In genomic region chr20:46060301-46060881, GRCh38 we compare ENCODE assay signal across 8 cellular contexts. TPM values are rescaled to one million over a fixed set of nuclear protein-coding genes. Genes with fewer than 3 reads are reported as not detected.
DNase-seq lines count a peak whose midpoint lies in the region; ATAC-seq lines count a peak whose summit lies in the region.

No MANE protein-coding gene starts in this region.

- peak; percentile 12 for ATAC-seq in activated T-helper 17 cell treated with anti-CD3 and anti-CD28 coated beads, Interleukin-2, amount 50 U/mL, for 72 hours (replicated peaks)
- ATAC-seq in memory B cell (ENCODE audit: low read depth), result peak; percentile 41
- no peak for ATAC-seq in HG02571 (IDR thresholded peaks at IDR 0.05; ENCODE audit: unreplicated experiment)
- ATAC-seq in HG03108 (IDR thresholded peaks at IDR 0.05; ENCODE audit: unreplicated experiment), result no peak
- no peak for ATAC-seq in GM19467 (IDR thresholded peaks at IDR 0.05; ENCODE audit: unreplicated experiment)

- H3K27ac Mint-ChIP-seq in activated T-helper 17 cell treated with anti-CD3 and anti-CD28 coated beads, Interleukin-2, amount 50 U/mL, for 72 hours, result peak overlapping the region; percentile 82
- H3K27ac Mint-ChIP-seq in memory B cell, result peak overlapping the region; percentile 21

- DNase-seq in GF-D8 (lab: John Stamatoyannopoulos, UW), result peak; percentile 4
- DNase-seq in NCI-H1436 treated with DMSO at 0.1 percent for 48 hours (lab: John Stamatoyannopoulos, UW), result peak; percentile 19
- DNase-seq in memory B cell (ENCODE audit: low spot score in 2 of 2), result no peak
- no peak for DNase-seq in NCI-H524 treated with DMSO at 0.1 percent for 48 hours (lab: John Stamatoyannopoulos, UW)

- peaks cover 46% of the 10 kb centered on the region for H3K4me1 Mint-ChIP-seq in activated T-helper 17 cell treated with anti-CD3 and anti-CD28 coated beads, Interleukin-2, amount 50 U/mL, for 72 hours
- H3K4me1 Mint-ChIP-seq in memory B cell, result peaks cover 26% of the 10 kb centered on the region

- H3K9me3 Mint-ChIP-seq in activated T-helper 17 cell treated with anti-CD3 and anti-CD28 coated beads, Interleukin-2, amount 50 U/mL, for 72 hours, result no peaks in the 10 kb centered on the region
- H3K9me3 Mint-ChIP-seq in memory B cell, result no peaks in the 10 kb centered on the region

- peaks cover 4% of the 10 kb centered on the region for H3K27me3 Mint-ChIP-seq in activated T-helper 17 cell treated with anti-CD3 and anti-CD28 coated beads, Interleukin-2, amount 50 U/mL, for 72 hours
- peaks cover 10% of the 10 kb centered on the region for H3K27me3 Mint-ChIP-seq in memory B cell

- H3K4me3 Mint-ChIP-seq in activated T-helper 17 cell treated with anti-CD3 and anti-CD28 coated beads, Interleukin-2, amount 50 U/mL, for 72 hours, result peak overlapping the region; percentile 50
- peak overlapping the region; percentile 48 for H3K4me3 Mint-ChIP-seq in memory B cell

- peaks cover 62% of the 10 kb centered on the region for H3K36me3 Mint-ChIP-seq in activated T-helper 17 cell treated with anti-CD3 and anti-CD28 coated beads, Interleukin-2, amount 50 U/mL, for 72 hours (ENCODE audit: low read depth)
- H3K36me3 Mint-ChIP-seq in memory B cell, result peaks cover 50% of the 10 kb centered on the region

RNA-seq across cellular contexts. Expression of gene NCOA5, which starts 29.4 kb away (rescaled TPM):
- 10 to 100 TPM; 16.4 to 31.6 TPM for total RNA-seq in activated T-helper 17 cell treated with anti-CD3 and anti-CD28 coated beads, Interleukin-2, amount 50 U/mL, for 72 hours

RNA-seq across cellular contexts. Expression of gene SLC12A5, which starts 31.4 kb away (rescaled TPM):
- total RNA-seq in activated T-helper 17 cell treated with anti-CD3 and anti-CD28 coated beads, Interleukin-2, amount 50 U/mL, for 72 hours, result under 1 TPM in 1 of 2 donors, not detected in 1; 0.61 TPM

RNA-seq across cellular contexts. Expression of gene MMP9, which starts 51.7 kb away (rescaled TPM):
- not detected for total RNA-seq in activated T-helper 17 cell treated with anti-CD3 and anti-CD28 coated beads, Interleukin-2, amount 50 U/mL, for 72 hours

RNA-seq across cellular contexts. Expression of gene CD40, which starts 57.7 kb away (rescaled TPM):
- total RNA-seq in activated T-helper 17 cell treated with anti-CD3 and anti-CD28 coated beads, Interleukin-2, amount 50 U/mL, for 72 hours, result 1 to 10 TPM; 1.5 to 7.8 TPM

Comparison
In these comparisons a context has a peak if more than half of its experiments do, and no peak if none do; other contexts are left out.
1. DNase-seq: peak in GF-D8 (single experiment) and NCI-H1436 treated with DMSO at 0.1 percent for 48 hours (single experiment); none in memory B cell (0 of 2) and NCI-H524 treated with DMSO at 0.1 percent for 48 hours (single experiment).
2. ATAC-seq: peak in activated T-helper 17 cell treated with anti-CD3 and anti-CD28 coated beads, Interleukin-2, amount 50 U/mL, for 72 hours (single experiment) and memory B cell (single experiment); none in HG02571 (single experiment), HG03108 (single experiment) and GM19467 (single experiment).